11 cellular contexts compared by ENCODE assay signal in the genomic region with DNA sequence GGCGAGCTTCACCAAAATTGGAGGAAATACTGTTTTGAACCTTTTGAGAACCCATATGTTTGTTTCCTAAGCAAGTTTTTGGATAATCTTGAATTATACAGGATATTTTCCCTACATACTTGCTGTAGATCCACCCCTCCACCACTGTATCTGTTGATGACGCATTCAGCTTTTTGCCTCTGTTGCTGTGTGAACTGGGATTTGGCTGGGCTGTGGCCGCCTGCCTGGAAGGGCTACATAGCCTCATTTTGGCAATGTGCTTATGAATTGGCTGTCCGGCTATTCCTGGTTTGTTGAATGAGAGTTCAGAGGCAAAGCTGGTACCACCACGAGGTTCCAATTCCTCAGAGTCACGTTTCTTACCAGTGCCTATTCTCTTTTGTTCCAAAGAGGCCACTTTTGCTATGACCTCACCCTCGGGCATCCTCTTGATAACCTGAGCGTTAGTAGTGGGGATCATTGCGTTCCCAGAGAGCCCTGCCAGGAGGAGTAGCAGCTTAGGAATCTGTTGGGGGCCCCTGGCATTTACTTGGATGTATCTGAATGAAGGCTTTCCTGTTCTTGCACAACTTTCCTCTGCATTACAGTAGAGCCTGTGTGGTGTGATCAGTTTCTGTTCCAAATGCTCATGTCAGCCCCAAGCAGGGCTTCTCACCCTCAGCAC. TPM values are rescaled to one million over a fixed set of nuclear protein-coding genes. Genes with fewer than 3 reads are reported as not detected.
DNase-seq lines count a peak whose midpoint lies in the region; ATAC-seq and TF ChIP-seq lines count a peak whose summit lies in the region.
"Had no signal": no experiment of that assay in that cellular context is flagged by ENCODE, and none has a peak within 500 bp of the region (broad histone marks: within the 10 kb centered on the region; RNA-seq: fewer than 3 reads in every experiment).

No MANE protein-coding gene starts in this region.

- DNase-seq in COLO829 (ENCODE audit: low spot score) = peak; percentile 38
- DNase-seq in M059J (ENCODE audit: low read depth) = peak; percentile 19
- peak; percentile 84 to 95 for DNase-seq in cardiac fibroblast (ENCODE audit: low read depth in 2 of 2)
- no peak for DNase-seq in stimulated activated effector memory CD8-positive, alpha-beta T cell treated with anti-CD3 and anti-CD28 coated beads, Interleukin-12 subunit alpha, Interleukin-12 subunit beta, amount 100 ng/mL, for 72 hours (ENCODE audit: low spot score in 2 of 2)
- no peak for DNase-seq in HK-2 (ENCODE audit: unreplicated experiment)
- DNase-seq in T1000 (lab: John Stamatoyannopoulos, UW) = no peak
- DNase-seq in ureter (ENCODE audit: low spot score) = no peak
- DNase-seq: ovary had no signal

- no peak overlapping the region for H3K4me3 Mint-ChIP-seq in stimulated activated effector memory CD8-positive, alpha-beta T cell treated with anti-CD3 and anti-CD28 coated beads, Interleukin-12 subunit alpha, Interleukin-12 subunit beta, amount 100 ng/mL, for 72 hours
- H3K4me3 Mint-ChIP-seq: activated T-helper 1 cell treated with anti-CD3 and anti-CD28 coated beads, Interleukin-12 subunit alpha, Interleukin-12 subunit beta, Interleukin-2, Interleukin-4 antibody, amounts not matched to agents 30 ng/mL and 10 ng/mL and 1 ng/mL, durations not matched to agents 14 hours and 24 hours and 36 hours had no signal

- peak overlapping the region; percentile 67 for H3K27ac ChIP-seq in muscle layer of duodenum (ENCODE audit: low read length)
- H3K27ac ChIP-seq: ovary had no signal

- peaks cover 0 to 29% of the 10 kb centered on the region in 2 donors for H3K4me1 ChIP-seq in muscle layer of duodenum (ENCODE audit: control insufficient read depth in 1 of 2, insufficient read depth in 2 of 2, low read length in 2 of 2)

- H3K36me3 Mint-ChIP-seq in stimulated activated effector memory CD8-positive, alpha-beta T cell treated with anti-CD3 and anti-CD28 coated beads, Interleukin-12 subunit alpha, Interleukin-12 subunit beta, amount 100 ng/mL, for 72 hours = peaks cover 46% of the 10 kb centered on the region

- H3K4me1 Mint-ChIP-seq in stimulated activated effector memory CD8-positive, alpha-beta T cell treated with anti-CD3 and anti-CD28 coated beads, Interleukin-12 subunit alpha, Interleukin-12 subunit beta, amount 100 ng/mL, for 72 hours = peaks cover 25% of the 10 kb centered on the region

- H3K27me3 ChIP-seq in muscle layer of duodenum (ENCODE audit: low read depth, low read length) = no peaks in the 10 kb centered on the region
- H3K27me3 ChIP-seq: ovary had no signal

- ATAC-seq in stimulated activated effector memory CD8-positive, alpha-beta T cell treated with anti-CD3 and anti-CD28 coated beads, Interleukin-12 subunit alpha, Interleukin-12 subunit beta, amount 100 ng/mL, for 72 hours = no peak

- H3K27ac Mint-ChIP-seq in stimulated activated effector memory CD8-positive, alpha-beta T cell treated with anti-CD3 and anti-CD28 coated beads, Interleukin-12 subunit alpha, Interleukin-12 subunit beta, amount 100 ng/mL, for 72 hours = no peak overlapping the region
- H3K27ac Mint-ChIP-seq: activated T-helper 1 cell treated with anti-CD3 and anti-CD28 coated beads, Interleukin-12 subunit alpha, Interleukin-12 subunit beta, Interleukin-2, Interleukin-4 antibody, amounts not matched to agents 30 ng/mL and 10 ng/mL and 1 ng/mL, durations not matched to agents 14 hours and 24 hours and 36 hours had no signal

- H3K9me3 ChIP-seq in muscle layer of duodenum (ENCODE audit: control insufficient read depth in 1 of 2, low read length in 2 of 2) = no peaks in the 10 kb centered on the region
- H3K9me3 ChIP-seq: ovary had no signal

- H3K4me3 ChIP-seq in cardiac fibroblast (replicated peaks in 1 of 2; ENCODE audit: low read depth in 2 of 2, low read length in 2 of 2) (peak overlapping the region; percentile 0 to 3), muscle layer of duodenum (ENCODE audit: low read depth in 1 of 2, low read length in 2 of 2) (peak overlapping the region in 1 of 2 donors; percentile 94)
- H3K4me3 ChIP-seq: coronary artery, ovary had no signal

- no peak for TF ChIP-seq CTCF in cardiac fibroblast (IDR thresholded peaks at IDR 0.05; ENCODE audit: low read depth, low read length)

- no peaks in the 10 kb centered on the region for H3K9me3 Mint-ChIP-seq in stimulated activated effector memory CD8-positive, alpha-beta T cell treated with anti-CD3 and anti-CD28 coated beads, Interleukin-12 subunit alpha, Interleukin-12 subunit beta, amount 100 ng/mL, for 72 hours
- H3K9me3 Mint-ChIP-seq: activated T-helper 1 cell treated with anti-CD3 and anti-CD28 coated beads, Interleukin-12 subunit alpha, Interleukin-12 subunit beta, Interleukin-2, Interleukin-4 antibody, amounts not matched to agents 30 ng/mL and 10 ng/mL and 1 ng/mL, durations not matched to agents 14 hours and 24 hours and 36 hours had no signal

- H3K36me3 ChIP-seq in muscle layer of duodenum (ENCODE audit: control insufficient read depth in 1 of 2, insufficient read depth in 2 of 2, low read length in 2 of 2) = peaks cover 0 to 8% of the 10 kb centered on the region in 2 donors
- H3K36me3 ChIP-seq: ovary had no signal

RNA-seq across cellular contexts. Expression of a gene that starts 6.4 kb away (rescaled TPM):
- 102 and 121 TPM in 2 replicates for total RNA-seq in M059J (2014; rRNA removed; shearing (Covaris generic))
- 1.5 TPM for total RNA-seq in ureter

RNA-seq across cellular contexts. Expression of a gene that starts 29.6 kb away (rescaled TPM):
- 15.2 and 28.6 TPM in 2 replicates for total RNA-seq in M059J (2014; rRNA removed; shearing (Covaris generic))
- total RNA-seq in ureter = 14.1 TPM

Comparison
In these comparisons a context has a peak if more than half of its experiments do, and no peak if none do; other contexts are left out.
1. DNase-seq: peak in COLO829 (single experiment), M059J (single experiment) and cardiac fibroblast (2 of 2); none in stimulated activated effector memory CD8-positive, alpha-beta T cell treated with anti-CD3 and anti-CD28 coated beads, Interleukin-12 subunit alpha, Interleukin-12 subunit beta, amount 100 ng/mL, for 72 hours (0 of 2), HK-2 (single experiment), T1000 (single experiment) and ureter (single experiment).
2. RNA of a gene that starts 6.4 kb away (total RNA-seq): 102 to 121 TPM in M059J; 1.5 TPM in ureter (single experiment); every median in the first group is over 10 times any median in the second.